In genomic region chr21:34073032-34073748, GRCh38 we compare ENCODE assay signal across 1 cellular context.
TF ChIP-seq lines count a peak whose summit lies in the region.

Gene MRPS6 (plus strand): TSS chr21:34073578. CDS start chr21:34073701, 123 bp downstream.
Gene SLC5A3 (plus strand): TSS chr21:34073578. CDS start chr21:34095199, 21,621 bp downstream.

TF ChIP-seq in HepG2, 621 proteins besides CTCF, POLR2A, EP300 and RAD21 (continued from another document and continues in another):
- TF ChIP-seq EEA1 (CRISPR knock-in tag; IDR thresholded peaks at IDR 0.05; ENCODE audit: borderline replicate concordance) = no peak
- TF ChIP-seq PCBP1 (IDR thresholded peaks at IDR 0.05; ENCODE audit: borderline replicate concordance, low read depth, low read length) = no peak
- no peak for TF ChIP-seq NCOR1 (IDR thresholded peaks at IDR 0.05; ENCODE audit: borderline replicate concordance, low read length)
- no peak for TF ChIP-seq ZNF605 (CRISPR knock-in tag; IDR thresholded peaks at IDR 0.05)
- TF ChIP-seq ZNF883 (CRISPR knock-in tag; IDR thresholded peaks at IDR 0.05; ENCODE audit: not compliant biosample characterization) = peak; percentile 28
- TF ChIP-seq, protein P1, sequence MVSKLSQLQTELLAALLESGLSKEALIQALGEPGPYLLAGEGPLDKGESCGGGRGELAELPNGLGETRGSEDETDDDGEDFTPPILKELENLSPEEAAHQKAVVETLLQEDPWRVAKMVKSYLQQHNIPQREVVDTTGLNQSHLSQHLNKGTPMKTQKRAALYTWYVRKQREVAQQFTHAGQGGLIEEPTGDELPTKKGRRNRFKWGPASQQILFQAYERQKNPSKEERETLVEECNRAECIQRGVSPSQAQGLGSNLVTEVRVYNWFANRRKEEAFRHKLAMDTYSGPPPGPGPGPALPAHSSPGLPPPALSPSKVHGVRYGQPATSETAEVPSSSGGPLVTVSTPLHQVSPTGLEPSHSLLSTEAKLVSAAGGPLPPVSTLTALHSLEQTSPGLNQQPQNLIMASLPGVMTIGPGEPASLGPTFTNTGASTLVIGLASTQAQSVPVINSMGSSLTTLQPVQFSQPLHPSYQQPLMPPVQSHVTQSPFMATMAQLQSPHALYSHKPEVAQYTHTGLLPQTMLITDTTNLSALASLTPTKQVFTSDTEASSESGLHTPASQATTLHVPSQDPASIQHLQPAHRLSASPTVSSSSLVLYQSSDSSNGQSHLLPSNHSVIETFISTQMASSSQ (IDR thresholded peaks at IDR 0.05; ENCODE audit: low read depth) = no peak
- TF ChIP-seq, protein P1 (CRISPR knock-in tag; IDR thresholded peaks at IDR 0.05; ENCODE audit: borderline replicate concordance) = no peak
- no peak for TF ChIP-seq ZNF562 (CRISPR knock-in tag; IDR thresholded peaks at IDR 0.05; ENCODE audit: borderline replicate concordance)
- TF ChIP-seq ZNF256 (CRISPR knock-in tag; conservative IDR thresholded peaks at IDR 0.05) = no peak
- TF ChIP-seq, protein P2, sequence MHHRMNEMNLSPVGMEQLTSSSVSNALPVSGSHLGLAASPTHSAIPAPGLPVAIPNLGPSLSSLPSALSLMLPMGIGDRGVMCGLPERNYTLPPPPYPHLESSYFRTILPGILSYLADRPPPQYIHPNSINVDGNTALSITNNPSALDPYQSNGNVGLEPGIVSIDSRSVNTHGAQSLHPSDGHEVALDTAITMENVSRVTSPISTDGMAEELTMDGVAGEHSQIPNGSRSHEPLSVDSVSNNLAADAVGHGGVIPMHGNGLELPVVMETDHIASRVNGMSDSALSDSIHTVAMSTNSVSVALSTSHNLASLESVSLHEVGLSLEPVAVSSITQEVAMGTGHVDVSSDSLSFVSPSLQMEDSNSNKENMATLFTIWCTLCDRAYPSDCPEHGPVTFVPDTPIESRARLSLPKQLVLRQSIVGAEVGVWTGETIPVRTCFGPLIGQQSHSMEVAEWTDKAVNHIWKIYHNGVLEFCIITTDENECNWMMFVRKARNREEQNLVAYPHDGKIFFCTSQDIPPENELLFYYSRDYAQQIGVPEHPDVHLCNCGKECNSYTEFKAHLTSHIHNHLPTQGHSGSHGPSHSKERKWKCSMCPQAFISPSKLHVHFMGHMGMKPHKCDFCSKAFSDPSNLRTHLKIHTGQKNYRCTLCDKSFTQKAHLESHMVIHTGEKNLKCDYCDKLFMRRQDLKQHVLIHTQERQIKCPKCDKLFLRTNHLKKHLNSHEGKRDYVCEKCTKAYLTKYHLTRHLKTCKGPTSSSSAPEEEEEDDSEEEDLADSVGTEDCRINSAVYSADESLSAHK (CRISPR knock-in tag; IDR thresholded peaks at IDR 0.05; ENCODE audit: borderline replicate concordance) = peak; percentile 99
- no peak for TF ChIP-seq ATM (IDR thresholded peaks at IDR 0.05; ENCODE audit: borderline replicate concordance)
- no peak for TF ChIP-seq ZKSCAN1 (IDR thresholded peaks at IDR 0.05; ENCODE audit: low read length)
- TF ChIP-seq ZSCAN21 (CRISPR knock-in tag; IDR thresholded peaks at IDR 0.05; ENCODE audit: borderline replicate concordance) = 0 out of 2 replicates have a peak, but pooled peaks have one; percentile 52
- TF ChIP-seq, protein P3, sequence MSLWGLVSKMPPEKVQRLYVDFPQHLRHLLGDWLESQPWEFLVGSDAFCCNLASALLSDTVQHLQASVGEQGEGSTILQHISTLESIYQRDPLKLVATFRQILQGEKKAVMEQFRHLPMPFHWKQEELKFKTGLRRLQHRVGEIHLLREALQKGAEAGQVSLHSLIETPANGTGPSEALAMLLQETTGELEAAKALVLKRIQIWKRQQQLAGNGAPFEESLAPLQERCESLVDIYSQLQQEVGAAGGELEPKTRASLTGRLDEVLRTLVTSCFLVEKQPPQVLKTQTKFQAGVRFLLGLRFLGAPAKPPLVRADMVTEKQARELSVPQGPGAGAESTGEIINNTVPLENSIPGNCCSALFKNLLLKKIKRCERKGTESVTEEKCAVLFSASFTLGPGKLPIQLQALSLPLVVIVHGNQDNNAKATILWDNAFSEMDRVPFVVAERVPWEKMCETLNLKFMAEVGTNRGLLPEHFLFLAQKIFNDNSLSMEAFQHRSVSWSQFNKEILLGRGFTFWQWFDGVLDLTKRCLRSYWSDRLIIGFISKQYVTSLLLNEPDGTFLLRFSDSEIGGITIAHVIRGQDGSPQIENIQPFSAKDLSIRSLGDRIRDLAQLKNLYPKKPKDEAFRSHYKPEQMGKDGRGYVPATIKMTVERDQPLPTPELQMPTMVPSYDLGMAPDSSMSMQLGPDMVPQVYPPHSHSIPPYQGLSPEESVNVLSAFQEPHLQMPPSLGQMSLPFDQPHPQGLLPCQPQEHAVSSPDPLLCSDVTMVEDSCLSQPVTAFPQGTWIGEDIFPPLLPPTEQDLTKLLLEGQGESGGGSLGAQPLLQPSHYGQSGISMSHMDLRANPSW (CRISPR knock-in tag; IDR thresholded peaks at IDR 0.05; ENCODE audit: borderline replicate concordance) = no peak
- TF ChIP-seq KDM5A (IDR thresholded peaks at IDR 0.05; ENCODE audit: borderline replicate concordance, low read length) = no peak
- no peak for TF ChIP-seq ZNF484 (CRISPR knock-in tag; IDR thresholded peaks at IDR 0.05; ENCODE audit: borderline replicate concordance, low read depth)
- TF ChIP-seq, protein P4, sequence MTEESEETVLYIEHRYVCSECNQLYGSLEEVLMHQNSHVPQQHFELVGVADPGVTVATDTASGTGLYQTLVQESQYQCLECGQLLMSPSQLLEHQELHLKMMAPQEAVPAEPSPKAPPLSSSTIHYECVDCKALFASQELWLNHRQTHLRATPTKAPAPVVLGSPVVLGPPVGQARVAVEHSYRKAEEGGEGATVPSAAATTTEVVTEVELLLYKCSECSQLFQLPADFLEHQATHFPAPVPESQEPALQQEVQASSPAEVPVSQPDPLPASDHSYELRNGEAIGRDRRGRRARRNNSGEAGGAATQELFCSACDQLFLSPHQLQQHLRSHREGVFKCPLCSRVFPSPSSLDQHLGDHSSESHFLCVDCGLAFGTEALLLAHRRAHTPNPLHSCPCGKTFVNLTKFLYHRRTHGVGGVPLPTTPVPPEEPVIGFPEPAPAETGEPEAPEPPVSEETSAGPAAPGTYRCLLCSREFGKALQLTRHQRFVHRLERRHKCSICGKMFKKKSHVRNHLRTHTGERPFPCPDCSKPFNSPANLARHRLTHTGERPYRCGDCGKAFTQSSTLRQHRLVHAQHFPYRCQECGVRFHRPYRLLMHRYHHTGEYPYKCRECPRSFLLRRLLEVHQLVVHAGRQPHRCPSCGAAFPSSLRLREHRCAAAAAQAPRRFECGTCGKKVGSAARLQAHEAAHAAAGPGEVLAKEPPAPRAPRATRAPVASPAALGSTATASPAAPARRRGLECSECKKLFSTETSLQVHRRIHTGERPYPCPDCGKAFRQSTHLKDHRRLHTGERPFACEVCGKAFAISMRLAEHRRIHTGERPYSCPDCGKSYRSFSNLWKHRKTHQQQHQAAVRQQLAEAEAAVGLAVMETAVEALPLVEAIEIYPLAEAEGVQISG (CRISPR knock-in tag; IDR thresholded peaks at IDR 0.05) = peak; percentile 35
- TF ChIP-seq BORCS8-MEF2B (CRISPR knock-in tag; IDR thresholded peaks at IDR 0.05) = no peak
- no peak for TF ChIP-seq NONO (IDR thresholded peaks at IDR 0.05)
- TF ChIP-seq NONO (CRISPR knock-in tag; conservative IDR thresholded peaks at IDR 0.05) = 0 out of 2 replicates have a peak, but pooled peaks have one; percentile 23
- peak; percentile 29 for TF ChIP-seq SKI (IDR thresholded peaks at IDR 0.05; ENCODE audit: partially characterized antibody)
- TF ChIP-seq ZFP62 (CRISPR knock-in tag; IDR thresholded peaks at IDR 0.05) = no peak
- TF ChIP-seq RARA (CRISPR knock-in tag; IDR thresholded peaks at IDR 0.05) = 0 out of 2 replicates have a peak, but pooled peaks have one; percentile 12
- TF ChIP-seq SRSF4 (IDR thresholded peaks at IDR 0.05; ENCODE audit: low read depth, low read length, poor library complexity, severe bottlenecking) = no peak
- TF ChIP-seq ARHGAP35 (CRISPR knock-in tag; IDR thresholded peaks at IDR 0.05; ENCODE audit: borderline replicate concordance) = no peak
- TF ChIP-seq, protein P5, sequence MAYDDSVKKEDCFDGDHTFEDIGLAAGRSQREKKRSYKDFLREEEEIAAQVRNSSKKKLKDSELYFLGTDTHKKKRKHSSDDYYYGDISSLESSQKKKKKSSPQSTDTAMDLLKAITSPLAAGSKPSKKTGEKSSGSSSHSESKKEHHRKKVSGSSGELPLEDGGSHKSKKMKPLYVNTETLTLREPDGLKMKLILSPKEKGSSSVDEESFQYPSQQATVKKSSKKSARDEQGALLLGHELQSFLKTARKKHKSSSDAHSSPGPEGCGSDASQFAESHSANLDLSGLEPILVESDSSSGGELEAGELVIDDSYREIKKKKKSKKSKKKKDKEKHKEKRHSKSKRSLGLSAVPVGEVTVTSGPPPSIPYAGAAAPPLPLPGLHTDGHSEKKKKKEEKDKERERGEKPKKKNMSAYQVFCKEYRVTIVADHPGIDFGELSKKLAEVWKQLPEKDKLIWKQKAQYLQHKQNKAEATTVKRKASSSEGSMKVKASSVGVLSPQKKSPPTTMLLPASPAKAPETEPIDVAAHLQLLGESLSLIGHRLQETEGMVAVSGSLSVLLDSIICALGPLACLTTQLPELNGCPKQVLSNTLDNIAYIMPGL (CRISPR knock-in tag; IDR thresholded peaks at IDR 0.05; ENCODE audit: borderline replicate concordance in 1 of 2, low read depth in 1 of 2) = 0 out of 4 replicates have a peak, but pooled peaks of 1 of the 2 experiments have one; percentile 21
- TF ChIP-seq BHLHE40 (IDR thresholded peaks at IDR 0.05; ENCODE audit: low read length) = no peak
- no peak for TF ChIP-seq ZNF770 (CRISPR knock-in tag; IDR thresholded peaks at IDR 0.05)
- no peak for TF ChIP-seq ZNF260 (CRISPR knock-in tag; IDR thresholded peaks at IDR 0.05; ENCODE audit: borderline replicate concordance, low read depth)
- no peak; the same call in 1 of the 2 replicates for TF ChIP-seq RFXAP (CRISPR knock-in tag; IDR thresholded peaks at IDR 0.05; ENCODE audit: borderline replicate concordance)
- 0 out of 2 replicates have a peak, but pooled peaks have one; percentile 49 for TF ChIP-seq ZNF709 (CRISPR knock-in tag; IDR thresholded peaks at IDR 0.05)
- TF ChIP-seq ZNF30 (CRISPR knock-in tag; IDR thresholded peaks at IDR 0.05) = no peak
- no peak; the same call in 1 of the 2 replicates for TF ChIP-seq FOXC1 (CRISPR knock-in tag; IDR thresholded peaks at IDR 0.05; ENCODE audit: borderline replicate concordance)
- TF ChIP-seq ZNF224 (CRISPR knock-in tag; IDR thresholded peaks at IDR 0.05) = no peak
- TF ChIP-seq, protein P6, sequence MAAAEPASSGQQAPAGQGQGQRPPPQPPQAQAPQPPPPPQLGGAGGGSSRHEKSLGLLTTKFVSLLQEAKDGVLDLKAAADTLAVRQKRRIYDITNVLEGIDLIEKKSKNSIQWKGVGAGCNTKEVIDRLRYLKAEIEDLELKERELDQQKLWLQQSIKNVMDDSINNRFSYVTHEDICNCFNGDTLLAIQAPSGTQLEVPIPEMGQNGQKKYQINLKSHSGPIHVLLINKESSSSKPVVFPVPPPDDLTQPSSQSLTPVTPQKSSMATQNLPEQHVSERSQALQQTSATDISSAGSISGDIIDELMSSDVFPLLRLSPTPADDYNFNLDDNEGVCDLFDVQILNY (CRISPR knock-in tag; conservative IDR thresholded peaks at IDR 0.05) = peak; percentile 35; the same call in 1 of the 2 replicates
- no peak for TF ChIP-seq ZNF713 (CRISPR knock-in tag; IDR thresholded peaks at IDR 0.05)
- TF ChIP-seq MBNL3 (CRISPR knock-in tag; conservative IDR thresholded peaks at IDR 0.05) = no peak
- no peak for TF ChIP-seq ZNF710 (CRISPR knock-in tag; IDR thresholded peaks at IDR 0.05; ENCODE audit: borderline replicate concordance)
- TF ChIP-seq RFX1 (IDR thresholded peaks at IDR 0.05) = no peak
- no peak for TF ChIP-seq ATAD3A (CRISPR knock-in tag; IDR thresholded peaks at IDR 0.05)
- TF ChIP-seq FOXK2 (IDR thresholded peaks at IDR 0.05) = no peak
- no peak for TF ChIP-seq PHF5A (CRISPR knock-in tag; IDR thresholded peaks at IDR 0.05; ENCODE audit: low read depth, unreplicated experiment)
- no peak for TF ChIP-seq PRMT3 (CRISPR knock-in tag; IDR thresholded peaks at IDR 0.05; ENCODE audit: borderline replicate concordance, low read depth)
- TF ChIP-seq HOXD1 (CRISPR knock-in tag; IDR thresholded peaks at IDR 0.05) = peak; percentile 5; the same call in 1 of the 2 replicates
- peak; percentile 56 for TF ChIP-seq MYC (CRISPR knock-in tag; IDR thresholded peaks at IDR 0.05; ENCODE audit: borderline replicate concordance)
- no peak for TF ChIP-seq ZNF839 (CRISPR knock-in tag; IDR thresholded peaks at IDR 0.05; ENCODE audit: borderline replicate concordance)
- no peak for TF ChIP-seq HNRNPLL (IDR thresholded peaks at IDR 0.05; ENCODE audit: low read depth, low read length, poor library complexity, severe bottlenecking)
